ENCODE assay signal across 3 cellular contexts in genomic region chr9:7309051-7309450, GRCh38.
DNase-seq lines count a peak whose midpoint lies in the region; ATAC-seq, FAIRE-seq and TF ChIP-seq lines count a peak whose summit lies in the region.
"Not testable (repeated sequence)": the region's sequence is repeated elsewhere in the genome, so short reads cannot be mapped to it uniquely, and the experiment has no call there.

No MANE protein-coding gene starts in this region.

- intact Hi-C loops in GM12878 (cut with micrococcal nuclease; ENCODE audit: unreplicated experiment), result not testable (repeated sequence)

- RAD21 ChIA-PET in GM12878 (lab: Charles Lee; ENCODE audit: unreplicated experiment), result not testable (repeated sequence)

- in situ Hi-C loops in GM12878 (cut with MboI), result loop anchor here (25.0 kb wide), 1 partner anchor 97 kb away; no protein-coding TSS in a partner anchor

- TF ChIP-seq EP300 in GM12878 (IDR thresholded peaks at IDR 0.05; ENCODE audit: borderline replicate concordance in 1 of 2, control insufficient read depth in 1 of 2, low read depth in 2 of 2, low read length in 2 of 2), result not testable (repeated sequence)

- H3K4me1 ChIP-seq in HEK293 (ENCODE audit: control insufficient read depth, insufficient read depth, low read length); GM12878 (ENCODE audit: control insufficient read depth, insufficient read depth, low read length): not testable (repeated sequence)

- H3K36me3 ChIP-seq in HEK293 (ENCODE audit: control insufficient read depth in 2 of 2, insufficient read depth in 1 of 2, low read length in 2 of 2); GM12878 (ENCODE audit: control insufficient read depth in 2 of 2, insufficient read depth in 2 of 2, low read length in 1 of 2): not testable (repeated sequence)

- not testable (repeated sequence) for ATAC-seq in GM12878

- not testable (repeated sequence) for FAIRE-seq in GM12878 (lab: Jason Lieb, UNC)

- not testable (repeated sequence) for H3K9ac ChIP-seq in GM12878 (ENCODE audit: control insufficient read depth, insufficient read depth, low read length)

- not testable (repeated sequence) for TF ChIP-seq CTCF in HEK293 (tag by site-specific recombination; IDR thresholded peaks at IDR 0.05); GM12878 (IDR thresholded peaks at IDR 0.05 in 2 of 3, conservative IDR thresholded peaks at IDR 0.05 in 1 of 3; ENCODE audit: control insufficient read depth in 2 of 3, extremely low read depth in 1 of 3, insufficient read depth in 1 of 3, low read depth in 3 of 3, low read length in 3 of 3)

- not testable (repeated sequence) for H2AFZ ChIP-seq in GM12878 (ENCODE audit: control insufficient read depth, low read depth, low read length)

- H3K27me3 ChIP-seq in GM12878 (replicated peaks in 1 of 2; ENCODE audit: control insufficient read depth in 2 of 2, insufficient read depth in 2 of 2, low read length in 1 of 2), result not testable (repeated sequence)

- not testable (repeated sequence) for TF ChIP-seq POLR2A in GM12878 (IDR thresholded peaks at IDR 0.05; ENCODE audit: low read depth, low read length)

- peak; percentile 78 for DNase-seq in OCI-M1 (lab: John Stamatoyannopoulos, UW)
- not testable (repeated sequence) for DNase-seq in GM12878 (ENCODE audit: low read depth, low spot score)

- H3K79me2 ChIP-seq in GM12878 (ENCODE audit: control insufficient read depth, insufficient read depth, low read length), result not testable (repeated sequence)

- H3K4me3 ChIP-seq in HEK293 (ENCODE audit: low read depth, low read length); GM12878: not testable (repeated sequence)

- H4K20me1 ChIP-seq in GM12878 (ENCODE audit: control insufficient read depth, insufficient read depth), result not testable (repeated sequence)

- not testable (repeated sequence) for H3K9me3 ChIP-seq in HEK293 (ENCODE audit: control insufficient read depth, insufficient read depth, low read depth, low read length); GM12878 (replicated peaks; ENCODE audit: control insufficient read depth, insufficient read depth, low read length)

- POLR2A ChIA-PET in HEK293 (lab: Yijun Ruan, JAX); GM12878 (lab: Charles Lee): not testable (repeated sequence)

- SMC1A ChIA-PET in GM12878 (lab: Charles Lee; ENCODE audit: uncharacterized antibody, unreplicated experiment), result not testable (repeated sequence)

- not testable (repeated sequence) for H3K27ac ChIP-seq in HEK293 (ENCODE audit: extremely low read depth, low read depth, low read length); GM12878 (ENCODE audit: control insufficient read depth, insufficient read depth)

- not testable (repeated sequence) for H3K4me2 ChIP-seq in GM12878 (ENCODE audit: control insufficient read depth, insufficient read depth)

- 51% methylated on average over 7 of the region's 7 CpGs for WGBS in GM12878 (ENCODE audit: insufficient coverage, insufficient replicate concordance, low lambda C conversion rate, missing lambda C conversion rate)

- not testable (repeated sequence) for TF ChIP-seq RAD21 in GM12878 (IDR thresholded peaks at IDR 0.05; ENCODE audit: insufficient read depth, low read depth, low read length)

- not testable (repeated sequence) for BruUV-seq in GM12878 (replicated peaks; lab: Mats Ljungman, UMichigan)

- CTCF ChIA-PET in HEK293 (lab: Yijun Ruan, JAX); GM12878 (lab: Yijun Ruan, JAX): not testable (repeated sequence)

TF ChIP-seq in HEK293, 187 proteins besides CTCF, POLR2A, EP300 and RAD21:
- TF ChIP-seq TRIM28 (IDR thresholded peaks at IDR 0.05; ENCODE audit: borderline replicate concordance, low read length) (0 out of 2 replicates have a peak, but pooled peaks have one; percentile 14), SETDB1 (IDR thresholded peaks at IDR 0.05; ENCODE audit: insufficient read length, low read length) (peak; percentile 82)

TF ChIP-seq in GM12878, 131 proteins besides CTCF, POLR2A, EP300 and RAD21:
- peak; percentile 40; the same call in 1 of the 2 replicates for TF ChIP-seq CBX5 (IDR thresholded peaks at IDR 0.05; ENCODE audit: low read depth)
